14 cellular contexts compared by ENCODE assay signal in the genomic region with DNA sequence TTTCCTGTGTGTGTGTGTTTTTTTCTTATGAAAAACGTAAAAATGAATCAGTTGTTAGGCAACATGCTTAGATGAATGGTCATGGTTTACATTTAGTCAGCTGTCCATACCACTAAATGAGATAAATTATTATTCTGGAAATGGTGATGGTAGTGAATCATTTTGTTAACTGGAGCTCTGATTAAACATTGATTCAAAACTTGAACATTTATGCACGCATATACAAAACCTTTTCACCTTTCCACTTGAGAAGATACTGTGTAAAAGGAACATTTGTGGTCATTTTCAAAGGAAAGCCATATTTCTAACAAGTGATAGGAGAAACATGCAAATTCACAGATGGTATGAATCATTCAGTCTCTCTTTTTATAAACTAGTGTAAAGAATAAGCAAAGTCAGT.
A peak's percentile ranks its signal among the peaks of the same experiment; 100 is the strongest.
DNase-seq lines count a peak whose midpoint lies in the region; ATAC-seq and TF ChIP-seq lines count a peak whose summit lies in the region.
"Had no signal": no experiment of that assay in that cellular context is flagged by ENCODE, and none has a peak within 500 bp of the region (broad histone marks: within the 10 kb centered on the region; RNA-seq: fewer than 3 reads in every experiment).

No MANE protein-coding gene starts in this region.

- H3K36me3 Mint-ChIP-seq in activated T-helper 17 cell treated with anti-CD3 and anti-CD28 coated beads, Interleukin-2, amount 50 U/mL, for 72 hours (ENCODE audit: low read depth) = no peaks in the 10 kb centered on the region
- H3K36me3 Mint-ChIP-seq in activated CD4-positive, alpha-beta memory T cell treated with anti-CD3 and anti-CD28 coated beads for 36 hours = no peaks in the 10 kb centered on the region
- H3K36me3 Mint-ChIP-seq: immature natural killer cell, neural progenitor cell had no signal

- peak overlapping the region; percentile 39 for H3K27ac ChIP-seq in iPS-18a (ENCODE audit: low read length)
- H3K27ac ChIP-seq: neural progenitor cell, thoracic aorta had no signal

- H3K4me3 ChIP-seq in iPS-18a (ENCODE audit: low read length) (no peak overlapping the region), mucosa of descending colon (no peak overlapping the region)
- H3K4me3 ChIP-seq: neural progenitor cell, thoracic aorta had no signal

- peak; percentile 84 for DNase-seq in EL
- no peak for DNase-seq in activated CD4-positive, alpha-beta memory T cell treated with anti-CD3 and anti-CD28 coated beads for 36 hours
- no peak for DNase-seq in mucosa of descending colon
- DNase-seq in DMS153 treated with DMSO at 0.1 percent for 48 hours (lab: John Stamatoyannopoulos, UW; ENCODE audit: unreplicated experiment) = no peak
- DNase-seq: immature natural killer cell, NCI-H1417 had no signal

- H3K9me3 ChIP-seq in iPS-18a (ENCODE audit: control insufficient read depth, low read depth, low read length) = no peaks in the 10 kb centered on the region
- H3K9me3 ChIP-seq in mucosa of descending colon = no peaks in the 10 kb centered on the region
- H3K9me3 ChIP-seq: thoracic aorta had no signal

- no peaks in the 10 kb centered on the region for H3K9me3 Mint-ChIP-seq in activated T-helper 17 cell treated with anti-CD3 and anti-CD28 coated beads, Interleukin-2, amount 50 U/mL, for 72 hours
- no peaks in the 10 kb centered on the region for H3K9me3 Mint-ChIP-seq in activated CD4-positive, alpha-beta memory T cell treated with anti-CD3 and anti-CD28 coated beads for 36 hours
- H3K9me3 Mint-ChIP-seq: activated T-helper 1 cell treated with anti-CD3 and anti-CD28 coated beads, Interleukin-12 subunit alpha, Interleukin-12 subunit beta, Interleukin-2, Interleukin-4 antibody, amounts not matched to agents 30 ng/mL and 10 ng/mL and 1 ng/mL, durations not matched to agents 14 hours and 24 hours and 36 hours; neural progenitor cell had no signal

- H3K27me3 Mint-ChIP-seq in activated T-helper 17 cell treated with anti-CD3 and anti-CD28 coated beads, Interleukin-2, amount 50 U/mL, for 72 hours = peaks cover 31% of the 10 kb centered on the region
- H3K27me3 Mint-ChIP-seq in activated CD4-positive, alpha-beta memory T cell treated with anti-CD3 and anti-CD28 coated beads for 36 hours = peaks cover 14% of the 10 kb centered on the region
- H3K27me3 Mint-ChIP-seq: dendritic cell treated with granulocyte-macrophage colony-stimulating factor and Interleukin-4, amounts not matched to agents 40 ng/mL and 50 ng/mL, for 4 days had no signal

- no peaks in the 10 kb centered on the region for H3K4me1 Mint-ChIP-seq in activated T-helper 17 cell treated with anti-CD3 and anti-CD28 coated beads, Interleukin-2, amount 50 U/mL, for 72 hours
- H3K4me1 Mint-ChIP-seq in activated CD4-positive, alpha-beta memory T cell treated with anti-CD3 and anti-CD28 coated beads for 36 hours (ENCODE audit: low read depth) = no peaks in the 10 kb centered on the region
- H3K4me1 Mint-ChIP-seq: immature natural killer cell, neural progenitor cell had no signal

- TF ChIP-seq CTCF in mucosa of descending colon (IDR thresholded peaks at IDR 0.05) = no peak

- no peak overlapping the region for H3K27ac Mint-ChIP-seq in activated T-helper 17 cell treated with anti-CD3 and anti-CD28 coated beads, Interleukin-2, amount 50 U/mL, for 72 hours
- H3K27ac Mint-ChIP-seq in activated CD4-positive, alpha-beta memory T cell treated with anti-CD3 and anti-CD28 coated beads for 36 hours = no peak overlapping the region
- H3K27ac Mint-ChIP-seq: activated T-helper 1 cell treated with anti-CD3 and anti-CD28 coated beads, Interleukin-12 subunit alpha, Interleukin-12 subunit beta, Interleukin-2, Interleukin-4 antibody, amounts not matched to agents 30 ng/mL and 10 ng/mL and 1 ng/mL, durations not matched to agents 14 hours and 24 hours and 36 hours; dendritic cell treated with granulocyte-macrophage colony-stimulating factor and Interleukin-4, amounts not matched to agents 40 ng/mL and 50 ng/mL, for 4 days; immature natural killer cell; neural progenitor cell had no signal

- H3K9ac ChIP-seq in iPS-18a (ENCODE audit: low read length) = peak overlapping the region; percentile 32
- H3K9ac ChIP-seq: neural progenitor cell had no signal

- H3K27me3 ChIP-seq in iPS-18a (ENCODE audit: control insufficient read depth, insufficient read depth, low read length) = no peaks in the 10 kb centered on the region
- H3K27me3 ChIP-seq: neural progenitor cell had no signal

- H3K4me3 Mint-ChIP-seq in activated T-helper 17 cell treated with anti-CD3 and anti-CD28 coated beads, Interleukin-2, amount 50 U/mL, for 72 hours = no peak overlapping the region
- no peak overlapping the region for H3K4me3 Mint-ChIP-seq in activated CD4-positive, alpha-beta memory T cell treated with anti-CD3 and anti-CD28 coated beads for 36 hours
- H3K4me3 Mint-ChIP-seq: activated T-helper 1 cell treated with anti-CD3 and anti-CD28 coated beads, Interleukin-12 subunit alpha, Interleukin-12 subunit beta, Interleukin-2, Interleukin-4 antibody, amounts not matched to agents 30 ng/mL and 10 ng/mL and 1 ng/mL, durations not matched to agents 14 hours and 24 hours and 36 hours; dendritic cell treated with granulocyte-macrophage colony-stimulating factor and Interleukin-4, amounts not matched to agents 40 ng/mL and 50 ng/mL, for 4 days; immature natural killer cell; neural progenitor cell had no signal

- CTCF ChIA-PET in activated CD4-positive, alpha-beta memory T cell treated with anti-CD3 and anti-CD28 coated beads for 36 hours (lab: Charles Lee) = no interaction called here

- no peaks in the 10 kb centered on the region for H3K36me3 ChIP-seq in iPS-18a (ENCODE audit: control insufficient read depth, low read depth, low read length)
- no peaks in the 10 kb centered on the region for H3K36me3 ChIP-seq in mucosa of descending colon (ENCODE audit: low read depth)
- H3K36me3 ChIP-seq: neural progenitor cell, thoracic aorta had no signal

- peak; percentile 51 for ATAC-seq in HG03196 (IDR thresholded peaks at IDR 0.05; ENCODE audit: unreplicated experiment)
- peak; percentile 40 for ATAC-seq in activated T-helper 17 cell treated with anti-CD3 and anti-CD28 coated beads, Interleukin-2, amount 50 U/mL, for 72 hours (replicated peaks)
- ATAC-seq in mucosa of descending colon = no peak
- no peak for ATAC-seq in HG02970 (IDR thresholded peaks at IDR 0.05; ENCODE audit: low FRiP score, unreplicated experiment)

- intact Hi-C loops in activated CD4-positive, alpha-beta memory T cell treated with anti-CD3 and anti-CD28 coated beads for 36 hours (cut with micrococcal nuclease) = no loop called here
- intact Hi-C loops in mucosa of descending colon (cut with DNase I, micrococcal nuclease) = no loop called here

- H3K4me1 ChIP-seq in iPS-18a (ENCODE audit: control insufficient read depth, low read depth, low read length) = peaks cover 21% of the 10 kb centered on the region
- H3K4me1 ChIP-seq in mucosa of descending colon (ENCODE audit: low read depth) = no peaks in the 10 kb centered on the region
- H3K4me1 ChIP-seq: neural progenitor cell had no signal

- POLR2A ChIA-PET in activated CD4-positive, alpha-beta memory T cell treated with anti-CD3 and anti-CD28 coated beads for 36 hours (lab: Charles Lee) = no interaction called here

Comparison
In these comparisons a context has a peak if more than half of its experiments do, and no peak if none do; other contexts are left out.
1. ATAC-seq: peak in HG03196 (single experiment) and activated T-helper 17 cell treated with anti-CD3 and anti-CD28 coated beads, Interleukin-2, amount 50 U/mL, for 72 hours (single experiment); none in mucosa of descending colon (single experiment) and HG02970 (single experiment).